In the genomic region with DNA sequence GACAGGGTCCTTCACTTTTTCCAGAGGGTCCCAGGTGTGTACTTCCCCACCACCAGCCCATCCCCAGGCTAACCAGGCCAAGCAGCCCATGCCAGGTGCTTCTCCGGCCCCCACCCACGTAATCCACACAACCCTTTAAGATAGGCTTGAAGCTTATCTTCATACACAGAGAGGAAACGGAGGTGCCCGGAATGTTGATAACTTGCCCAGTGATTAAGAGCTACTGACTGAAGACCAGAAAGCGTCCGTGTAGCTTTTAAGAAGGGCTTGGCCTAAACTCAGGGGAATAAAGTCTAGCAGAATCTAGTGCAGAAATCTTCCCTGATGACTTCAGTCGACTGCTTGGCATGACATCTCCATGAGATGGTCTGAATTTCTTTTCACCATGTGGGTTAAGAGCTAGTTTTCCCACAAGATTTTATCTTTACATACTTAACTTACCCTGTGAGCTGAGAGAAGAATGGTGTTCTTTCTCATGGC, we compare ENCODE assay signal across 14 cellular contexts.
DNase-seq lines count a peak whose midpoint lies in the region; ATAC-seq and TF ChIP-seq lines count a peak whose summit lies in the region.
"Had no signal": no experiment of that assay in that cellular context is flagged by ENCODE, and none has a peak within 500 bp of the region (broad histone marks: within the 10 kb centered on the region; RNA-seq: fewer than 3 reads in every experiment).

No MANE protein-coding gene starts in this region.

- intact Hi-C loops in psoas muscle (cut with DNase I): no loop called here
- intact Hi-C loops in thyroid gland (cut with DNase I): no loop called here
- intact Hi-C loops in posterior cingulate gyrus (cut with DNase I): no loop called here

- H3K23ac ChIP-seq in H9 (ENCODE audit: insufficient read length, low read depth, low read length): no peak overlapping the region

- H3K9me3 Mint-ChIP-seq in H9: no peaks in the 10 kb centered on the region
- H3K9me3 Mint-ChIP-seq: CD14-positive monocyte; stimulated activated memory B cell treated with anti-CD40 and anti-IgM and Interleukin-4, amounts not matched to agents 10 μg/mL and 1 μg/mL and 100 μg/mL, for 72 hours; T-helper 1 cell treated with Interleukin-12 subunit alpha and Interleukin-12 subunit beta and Interleukin-4 antibody, amounts not matched to agents 30 μg/mL and 1 μg/mL, for 36 hours had no signal

- H3K18ac ChIP-seq in H9 (ENCODE audit: insufficient read length, low read depth, low read length): no peak overlapping the region

- H3K27ac ChIP-seq in psoas muscle (peak overlapping the region; percentile 74), thyroid gland (peak overlapping the region in 1 of 3 donors; percentile 45), H9 (ENCODE audit: insufficient read length, low read depth, low read length) (no peak overlapping the region)

- H3K9ac ChIP-seq in adipocyte (ENCODE audit: low read length) (no peak overlapping the region), H9 (ENCODE audit: extremely low read depth, insufficient read length, low read length) (no peak overlapping the region)

- no peak overlapping the region for H2BK120ac ChIP-seq in H9 (ENCODE audit: low read depth, low read length, poor library complexity, severe bottlenecking)

- no peak overlapping the region for H4K5ac ChIP-seq in H9 (ENCODE audit: insufficient read length, low read depth, low read length)

- H3K4me1 ChIP-seq in adipocyte (ENCODE audit: control insufficient read depth, insufficient read depth, low read length) (peaks cover 40% of the 10 kb centered on the region), psoas muscle (peaks cover 80% of the 10 kb centered on the region), thyroid gland (peaks cover 9 to 40% of the 10 kb centered on the region in 2 donors), H9 (ENCODE audit: insufficient read depth, low read length) (no peaks in the 10 kb centered on the region; the same call in 1 of the 2 replicates)

- 14 to 34% (median 17%) methylated on average over 7 of the region's 7 CpGs for WGBS in psoas muscle, 3 donors
- 78 to 79% methylated on average over 7 of the region's 7 CpGs for WGBS in thyroid gland, 2 donors
- WGBS in H9 (ENCODE audit: extremely low coverage, insufficient read length, low lambda C conversion rate): no CpG with 5 or more reads among the region's 7 CpGs

- H2AK5ac ChIP-seq in H9 (ENCODE audit: insufficient read length, low read length): no peak overlapping the region

- H3K27ac Mint-ChIP-seq in H9: no peak overlapping the region; a peak in 1 of 7 replicates
- H3K27ac Mint-ChIP-seq: T-helper 1 cell treated with Interleukin-12 subunit alpha and Interleukin-12 subunit beta and Interleukin-4 antibody, amounts not matched to agents 30 μg/mL and 1 μg/mL, for 36 hours had no signal

- no peak overlapping the region for H3K4me2 ChIP-seq in H9 (ENCODE audit: insufficient read depth, insufficient read length, low read length)

- H3K36me3 ChIP-seq in adipocyte (ENCODE audit: control insufficient read depth, insufficient read depth, low read length, severe bottlenecking) (peaks cover 46% of the 10 kb centered on the region), psoas muscle (ENCODE audit: insufficient read depth in 1 of 2, low read depth in 1 of 2) (peaks cover 2 to 14% of the 10 kb centered on the region in 2 donors), thyroid gland (no peaks in the 10 kb centered on the region)

- H3K4me3 ChIP-seq in adipocyte (ENCODE audit: low read length) (no peak overlapping the region), fibroblast of villous mesenchyme (ENCODE audit: low read depth, low read length) (no peak overlapping the region), psoas muscle (no peak overlapping the region), thyroid gland (replicated peaks in 1 of 3) (no peak overlapping the region)

- no peaks in the 10 kb centered on the region for H3K79me1 ChIP-seq in H9 (ENCODE audit: insufficient read depth, low read depth, low read length, poor library complexity, severe bottlenecking)

- TF ChIP-seq CTCF in fibroblast of villous mesenchyme (IDR thresholded peaks at IDR 0.05; ENCODE audit: insufficient read depth, low read depth, low read length) (no peak), psoas muscle (IDR thresholded peaks at IDR 0.05) (no peak), thyroid gland (IDR thresholded peaks at IDR 0.05) (no peak), H9 (conservative IDR thresholded peaks at IDR 0.05) (no peak)

- H3K9me3 ChIP-seq in adipocyte (ENCODE audit: control insufficient read depth, low read length): no peaks in the 10 kb centered on the region
- H3K9me3 ChIP-seq in psoas muscle: no peaks in the 10 kb centered on the region
- no peaks in the 10 kb centered on the region for H3K9me3 ChIP-seq in thyroid gland
- no peaks in the 10 kb centered on the region for H3K9me3 ChIP-seq in H9 (ENCODE audit: control insufficient read depth, low read depth, low read length)

- no peaks in the 10 kb centered on the region for H3K27me3 Mint-ChIP-seq in H9 (ENCODE audit: low read depth)
- H3K27me3 Mint-ChIP-seq: stimulated activated memory B cell treated with anti-CD40 and anti-IgM and Interleukin-4, amounts not matched to agents 10 μg/mL and 1 μg/mL and 100 μg/mL, for 72 hours had no signal

- peaks cover 22 to 25% of the 10 kb centered on the region in 2 experiments for H3K4me1 Mint-ChIP-seq in H9

- H2AFZ ChIP-seq in H9 (ENCODE audit: low read length): no peak overlapping the region

- H3K27me3 ChIP-seq in adipocyte (replicated peaks; ENCODE audit: control insufficient read depth, insufficient read depth, low read length): no peaks in the 10 kb centered on the region
- no peaks in the 10 kb centered on the region for H3K27me3 ChIP-seq in psoas muscle (ENCODE audit: insufficient read depth in 3 of 3, low read length in 2 of 3)
- no peaks in the 10 kb centered on the region for H3K27me3 ChIP-seq in thyroid gland
- H3K27me3 ChIP-seq in H9 (ENCODE audit: insufficient read depth, low read length): no peaks in the 10 kb centered on the region

- H3K4ac ChIP-seq in H9 (ENCODE audit: low read depth, low read length): no peak overlapping the region

- H4K91ac ChIP-seq in H9 (ENCODE audit: insufficient read length, low read depth, low read length): no peak overlapping the region

- peak; percentile 17 to 31 (median 26) for ATAC-seq in psoas muscle
- ATAC-seq: stimulated activated memory B cell treated with anti-CD40 and anti-IgM and Interleukin-4, amounts not matched to agents 10 μg/mL and 1 μg/mL and 100 μg/mL, for 72 hours had no signal

- no peak for TF ChIP-seq POLR2A in thyroid gland (IDR thresholded peaks at IDR 0.05)

- no peaks in the 10 kb centered on the region for H4K20me1 ChIP-seq in H9 (ENCODE audit: control insufficient read depth, insufficient read depth, insufficient read length)

- H3K56ac ChIP-seq in H9 (ENCODE audit: insufficient read length, low read depth, low read length): no peak overlapping the region

- H3K79me2 ChIP-seq in H9 (ENCODE audit: insufficient read depth, low read length): no peaks in the 10 kb centered on the region

- peak; percentile 58 for DNase-seq in COLO829 (ENCODE audit: low spot score)
- peak; percentile 34 for DNase-seq in adipocyte (ENCODE audit: low read depth)
- DNase-seq in fibroblast of villous mesenchyme (ENCODE audit: low read depth): peak; percentile 47
- no peak for DNase-seq in psoas muscle
- no peak for DNase-seq in NCI-H146 (lab: John Stamatoyannopoulos, UW)
- no peak for DNase-seq in thyroid gland
- no peak for DNase-seq in posterior cingulate gyrus
- no peak for DNase-seq in H9
- DNase-seq: NCI-H524; RPMI8226; stimulated activated CD4-positive, alpha-beta T cell treated with anti-CD3 and anti-CD28 coated beads, Interleukin-4, amount 100 ng/mL, for 1 hour had no signal

- H2BK5ac ChIP-seq in H9 (ENCODE audit: insufficient read length, low read length): no peak overlapping the region

- no peak overlapping the region for H3T11ph ChIP-seq in H9 (ENCODE audit: low read length)

- no peak overlapping the region for H2BK20ac ChIP-seq in H9 (ENCODE audit: low read depth, low read length, poor library complexity, severe bottlenecking)

- H3K36me3 Mint-ChIP-seq in H9 (ENCODE audit: insufficient read depth in 1 of 3, low read depth in 3 of 3): peaks cover 4 to 17% (median 9%) of the 10 kb centered on the region in 3 experiments; a peak in 6 of 7 replicates

- no peak overlapping the region for H2BK15ac ChIP-seq in H9 (ENCODE audit: low read depth, low read length)

- no peak overlapping the region for H4K8ac ChIP-seq in H9 (replicated peaks; ENCODE audit: insufficient read length, low read depth, low read length)

- no peak overlapping the region for H3K4me3 Mint-ChIP-seq in H9
- H3K4me3 Mint-ChIP-seq: CD14-positive monocyte; stimulated activated memory B cell treated with anti-CD40 and anti-IgM and Interleukin-4, amounts not matched to agents 10 μg/mL and 1 μg/mL and 100 μg/mL, for 72 hours; T-helper 1 cell treated with Interleukin-12 subunit alpha and Interleukin-12 subunit beta and Interleukin-4 antibody, amounts not matched to agents 30 μg/mL and 1 μg/mL, for 36 hours had no signal

- H3K14ac ChIP-seq in H9 (ENCODE audit: insufficient read depth, low read length): no peak overlapping the region

- H3K23me2 ChIP-seq in H9 (ENCODE audit: insufficient read length, low read depth, low read length, poor library complexity, severe bottlenecking): no peaks in the 10 kb centered on the region

- no peak overlapping the region for H2BK12ac ChIP-seq in H9 (ENCODE audit: insufficient read length, low read depth, low read length)

Comparison
In these comparisons a context has a peak if more than half of its experiments do, and no peak if none do; other contexts are left out.
1. DNase-seq: peak in COLO829 (single experiment), adipocyte (single experiment) and fibroblast of villous mesenchyme (single experiment); none in psoas muscle (0 of 2), NCI-H146 (single experiment), thyroid gland (0 of 2), posterior cingulate gyrus (0 of 10) and H9 (single experiment).